28 cellular contexts compared by ENCODE assay signal in the genomic region with DNA sequence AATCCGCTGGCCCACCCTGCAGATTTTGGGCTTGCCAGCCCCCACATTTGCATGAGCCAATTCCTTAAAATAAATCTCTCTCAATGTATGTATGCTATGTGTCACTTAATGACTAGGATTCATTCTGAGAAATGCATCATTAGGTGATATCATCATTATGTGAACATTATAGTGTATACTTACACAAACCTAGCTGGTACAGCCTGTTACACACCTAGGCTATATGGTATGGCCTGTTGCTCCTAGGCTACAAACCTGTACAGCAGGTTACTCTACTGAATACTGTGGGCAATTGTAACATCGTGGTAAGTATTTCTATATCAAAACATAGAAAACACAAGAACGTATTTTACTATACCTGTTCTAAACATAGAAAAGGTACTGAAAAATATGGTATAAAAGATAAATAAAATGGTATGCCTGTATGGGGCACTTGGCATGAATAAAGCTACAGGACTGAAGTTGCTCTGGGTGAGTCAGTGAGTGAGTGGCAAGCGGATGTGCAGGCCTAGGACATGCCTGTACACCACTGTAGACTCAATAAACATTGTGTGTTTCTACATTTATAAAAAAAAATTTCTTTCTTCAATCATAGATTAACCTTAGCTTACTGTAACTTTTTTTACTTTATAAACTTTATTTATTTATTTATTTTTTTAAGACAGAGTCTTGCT.
"Had no signal": no experiment of that assay in that cellular context is flagged by ENCODE, and none has a peak within 500 bp of the region (broad histone marks: within the 10 kb centered on the region; RNA-seq: fewer than 3 reads in every experiment).

No MANE protein-coding gene starts in this region.

- H3K9me3 ChIP-seq: colonic mucosa, esophagus muscularis mucosa, left lung, lower lobe of right lung, right atrium auricular region, testis, transverse colon had no signal

- DNase-seq: activated CD4-positive, alpha-beta T cell treated with anti-CD3 and anti-CD28 coated beads for 1 hour; activated CD8-positive, alpha-beta memory T cell treated with anti-CD3 and anti-CD28 coated beads, Interleukin-2, amount 10 ng/mL, durations not matched to agents 7 days and 5 days; activated CD8-positive, alpha-beta T cell treated with anti-CD3 and anti-CD28 coated beads, Interleukin-2, amount 10 ng/mL, durations not matched to agents 7 days and 5 days; activated naive CD4-positive, alpha-beta T cell; activated T-cell treated with anti-CD3 and anti-CD28 coated beads, Interleukin-2, amount 50 U/mL, for 48 hours; anterior cingulate cortex; cerebellar nuclear complex; colonic mucosa; dorsolateral prefrontal cortex; effector memory CD4-positive, alpha-beta T cell; left lung; lower lobe of right lung; mesendoderm; natural killer cell; occipital lobe; stimulated activated CD4-positive, alpha-beta T cell treated with anti-CD3 and anti-CD28 coated beads, Interleukin-15, amount 100 ng/mL, for 24 hours; stimulated activated CD4-positive, alpha-beta T cell treated with anti-CD3 and anti-CD28 coated beads, Interleukin-2, amount 100 ng/mL, for 24 hours; stimulated activated naive CD8-positive, alpha-beta T cell treated with anti-CD3 and anti-CD28 coated beads, Interleukin-15, Interleukin-2, amounts not matched to agents 100 U/mL and 50 U/mL, for 24 hours; T-helper 17 cell; T1000; testis; transverse colon; WERI-Rb-1 had no signal

- H3K27me3 ChIP-seq: cardiac muscle cell, colonic mucosa, esophagus muscularis mucosa, left lung, neural progenitor cell, right atrium auricular region, testis, transverse colon had no signal

- FAIRE-seq: frontal cortex had no signal

- ATAC-seq: activated CD8-positive, alpha-beta memory T cell treated with anti-CD3 and anti-CD28 coated beads, Interleukin-2, amount 10 ng/mL, durations not matched to agents 7 days and 5 days; activated CD8-positive, alpha-beta T cell treated with anti-CD3 and anti-CD28 coated beads, Interleukin-2, amount 10 ng/mL, durations not matched to agents 7 days and 5 days; left lung; lower lobe of right lung; natural killer cell; stimulated activated naive CD8-positive, alpha-beta T cell treated with anti-CD3 and anti-CD28 coated beads, Interleukin-15, Interleukin-2, amounts not matched to agents 100 U/mL and 50 U/mL, for 24 hours; T-helper 17 cell had no signal

- H3K9ac ChIP-seq: neural progenitor cell had no signal

- H3K36me3 ChIP-seq: cardiac muscle cell, colonic mucosa, esophagus muscularis mucosa, lower lobe of right lung, neural progenitor cell, right atrium auricular region, transverse colon, WERI-Rb-1 had no signal

- H3K4me2 ChIP-seq: neural progenitor cell had no signal

- H3K4me1 ChIP-seq: colonic mucosa, esophagus muscularis mucosa, left lung, lower lobe of right lung, neural progenitor cell, right atrium auricular region, testis, transverse colon had no signal

- H3K4me3 ChIP-seq: cardiac muscle cell, colonic mucosa, dorsolateral prefrontal cortex, esophagus muscularis mucosa, left lung, lower lobe of right lung, neural progenitor cell, right atrium auricular region, testis, transverse colon had no signal

- H3K27ac ChIP-seq: cardiac muscle cell, colonic mucosa, dorsolateral prefrontal cortex, esophagus muscularis mucosa, left lung, lower lobe of right lung, neural progenitor cell, right atrium auricular region, testis, transverse colon, WERI-Rb-1 had no signal

- H2AFZ ChIP-seq: neural progenitor cell had no signal
